ENCODE assay signal across 8 cellular contexts in genomic region chr9:35111006-35111933, GRCh38. TPM values are rescaled to one million over a fixed set of nuclear protein-coding genes. Genes with fewer than 3 reads are reported as not detected.
DNase-seq lines count a peak whose midpoint lies in the region; ATAC-seq and TF ChIP-seq lines count a peak whose summit lies in the region.

No MANE protein-coding gene starts in this region.

- ATAC-seq in GM18907 (IDR thresholded peaks at IDR 0.05; ENCODE audit: unreplicated experiment) = peak; percentile 73
- peak; percentile 75 for ATAC-seq in HG03175 (IDR thresholded peaks at IDR 0.05; ENCODE audit: unreplicated experiment)
- peak; percentile 81 for ATAC-seq in activated B cell treated with CpG ODN at 0.5 μM for 24 hours (ENCODE audit: low read depth)

- DNase-seq in ACHN (peak; percentile 96), NCI-H2227 treated with DMSO at 0.1 percent for 48 hours (lab: John Stamatoyannopoulos, UW) (peak; percentile 88), activated B cell treated with CpG ODN at 0.5 μM for 24 hours (peak; percentile 86), caudate nucleus (lab: John Stamatoyannopoulos, UW) (peak; percentile 34 to 99 (median 97)), inferior parietal cortex (ENCODE audit: extremely low spot score) (peak; percentile 98), smooth muscle cell of the brain vasculature (ENCODE audit: low read depth, low spot score) (peak; percentile 98)

- peak overlapping the region; percentile 88 for H3K27ac Mint-ChIP-seq in activated B cell treated with CpG ODN at 0.5 μM for 24 hours

- in situ Hi-C loops in ACHN (cut with HindIII; ENCODE audit: low pct_ligation_motif_present, low pct_unique_long_range_greater_than_20kb, low sequenced_read_pairs) = no loop called here

- POLR2A ChIA-PET in activated B cell treated with CpG ODN at 0.5 μM for 24 hours (lab: Charles Lee) = interaction anchor here (0.7 to 3.2 kb wide), 8 partner anchors 9 to 701 kb away, joined by 3 to 26 read pairs (median 7); partner anchors contain the start of genes CCDC107, FANCG, PIGO and RMRP

- H3K36me3 Mint-ChIP-seq in activated B cell treated with CpG ODN at 0.5 μM for 24 hours (ENCODE audit: low read depth) = peaks cover 6% of the 10 kb centered on the region

- peak overlapping the region; percentile 86 for H3K27ac ChIP-seq in caudate nucleus (ENCODE audit: low read depth, low read length)

- TF ChIP-seq CTCF in activated B cell treated with CpG ODN at 0.5 μM for 24 hours (IDR thresholded peaks at IDR 0.05) = no peak

- peaks cover 62% of the 10 kb centered on the region for H3K4me1 Mint-ChIP-seq in activated B cell treated with CpG ODN at 0.5 μM for 24 hours

- CTCF ChIA-PET in activated B cell treated with CpG ODN at 0.5 μM for 24 hours (lab: Charles Lee) = interaction anchor here (1.0 to 1.3 kb wide), 2 partner anchors 14 to 211 kb away, joined by 5 read pairs; partner anchors contain the start of gene PIGO

- no peaks in the 10 kb centered on the region for H3K27me3 Mint-ChIP-seq in activated B cell treated with CpG ODN at 0.5 μM for 24 hours

- H3K9me3 Mint-ChIP-seq in activated B cell treated with CpG ODN at 0.5 μM for 24 hours = no peaks in the 10 kb centered on the region

- intact Hi-C loops in activated B cell treated with CpG ODN at 0.5 μM for 24 hours (cut with micrococcal nuclease) = loop anchor here (1.0 to 10.0 kb wide), 10 partner anchors 8 to 1636 kb away; partner anchors contain the start of genes DNAI1, DNAJB5, FAM219A and GALT

- H3K4me3 Mint-ChIP-seq in activated B cell treated with CpG ODN at 0.5 μM for 24 hours = peak overlapping the region; percentile 83

RNA-seq across cellular contexts. Expression of gene ATOSB, which starts 4.4 kb away (rescaled TPM):
- total RNA-seq in activated B cell treated with CpG ODN at 0.5 μM for 24 hours = 6.8 and 7.2 TPM in 2 replicates

RNA-seq across cellular contexts. Expression of gene STOML2, which starts 8.3 kb away (rescaled TPM):
- total RNA-seq in activated B cell treated with CpG ODN at 0.5 μM for 24 hours = 108 and 113 TPM in 2 replicates

RNA-seq across cellular contexts. Expression of gene PIGO, which starts 14.9 kb away (rescaled TPM):
- total RNA-seq in activated B cell treated with CpG ODN at 0.5 μM for 24 hours = 30.4 and 34.1 TPM in 2 replicates

RNA-seq across cellular contexts. Expression of gene FANCG, which starts 31.5 kb away (rescaled TPM):
- total RNA-seq in activated B cell treated with CpG ODN at 0.5 μM for 24 hours = 27.4 and 28.8 TPM in 2 replicates

RNA-seq across cellular contexts. Expression of gene VCP, which starts 38.8 kb away (rescaled TPM):
- 274 and 296 TPM in 2 replicates for total RNA-seq in activated B cell treated with CpG ODN at 0.5 μM for 24 hours

Comparison
In these comparisons a context has a peak if more than half of its experiments do, and no peak if none do; other contexts are left out.
1. Peak in every context shown above with its lines: DNase-seq, ATAC-seq and H3K27ac ChIP-seq.